Comparison of ENCODE assay signal across 8 cellular contexts in genomic region chr11:82900277-82901164, GRCh38. TPM values are rescaled to one million over a fixed set of nuclear protein-coding genes. Genes with fewer than 3 reads are reported as not detected.
A peak's percentile ranks its signal among the peaks of the same experiment; 100 is the strongest.
DNase-seq lines count a peak whose midpoint lies in the region; ATAC-seq and TF ChIP-seq lines count a peak whose summit lies in the region.

Gene PRCP, minus strand, starts transcription at chr11:82900430. Its CDS starts 28 bp downstream, at chr11:82900402.

- H3K9me3 ChIP-seq in A673 (ENCODE audit: low read depth, low read length, poor library complexity, severe bottlenecking) = no peaks in the 10 kb centered on the region
- no peaks in the 10 kb centered on the region for H3K9me3 ChIP-seq in WERI-Rb-1 (ENCODE audit: severe bottlenecking)
- no peaks in the 10 kb centered on the region for H3K9me3 ChIP-seq in mammary epithelial cell (replicated peaks; ENCODE audit: insufficient read depth, low read length)
- no peaks in the 10 kb centered on the region for H3K9me3 ChIP-seq in smooth muscle cell (replicated peaks; ENCODE audit: low read depth)

- DNase-seq in A673 (ENCODE audit: low spot score) (peak; percentile 89), NCI-H2196 (lab: John Stamatoyannopoulos, UW; ENCODE audit: unreplicated experiment) (peak; percentile 90), WERI-Rb-1 (peak; percentile 98), mammary epithelial cell (peak; percentile 89), iPS-NIHi11 (ENCODE audit: low spot score) (peak; percentile 92), smooth muscle cell (lab: John Stamatoyannopoulos, UW; ENCODE audit: unreplicated experiment) (peak; percentile 70)

- H3F3A ChIP-seq in smooth muscle cell (ENCODE audit: low read depth) = no peaks in the 10 kb centered on the region

- dilution Hi-C loops in mammary epithelial cell (cut with HindIII; ENCODE audit: low sequenced_read_pairs) = no loop called here

- in situ Hi-C loops in mammary epithelial cell (cut with MboI; ENCODE audit: low sequenced_read_pairs in 2 of 2) = loop anchor here (5.0 to 25.0 kb wide), 4 partner anchors 264 to 912 kb away; no protein-coding TSS in a partner anchor

- no peaks in the 10 kb centered on the region for H3K36me3 ChIP-seq in A673 (ENCODE audit: insufficient read depth, low read length, poor library complexity, severe bottlenecking)
- H3K36me3 ChIP-seq in WERI-Rb-1 = no peaks in the 10 kb centered on the region
- no peaks in the 10 kb centered on the region for H3K36me3 ChIP-seq in mammary epithelial cell (ENCODE audit: insufficient read depth, low read length)
- no peaks in the 10 kb centered on the region for H3K36me3 ChIP-seq in smooth muscle cell (ENCODE audit: low read depth)

- 2% methylated on average over 22 of the region's 40 CpGs for WGBS in mammary epithelial cell (ENCODE audit: low coverage, missing lambda C conversion rate)
- WGBS in smooth muscle cell (ENCODE audit: low lambda C conversion rate) = under 1% methylated on average over 38 of the region's 40 CpGs

- H3K4me2 ChIP-seq in mammary epithelial cell (ENCODE audit: insufficient read depth, low read depth, low read length) (peak within 1 kb of the TSS; percentile 97), smooth muscle cell (peak within 1 kb of the TSS; percentile 93)

- peak within 1 kb of the TSS; percentile 64 for H3K27ac ChIP-seq in A673 (ENCODE audit: low read depth, low read length, poor library complexity, severe bottlenecking)
- H3K27ac ChIP-seq in WERI-Rb-1 = peak within 1 kb of the TSS; percentile 83
- peak within 1 kb of the TSS; percentile 83 for H3K27ac ChIP-seq in mammary epithelial cell (ENCODE audit: insufficient read depth, low read depth, low read length)
- peak within 1 kb of the TSS; percentile 77 for H3K27ac ChIP-seq in smooth muscle cell (ENCODE audit: low read depth)

- peak within 1 kb of the TSS; percentile 65 for H3K4me3 ChIP-seq in A673 (ENCODE audit: low read depth, low read length, poor library complexity, severe bottlenecking)
- H3K4me3 ChIP-seq in WERI-Rb-1 (ENCODE audit: low read depth, low read length) = peak within 1 kb of the TSS; percentile 83
- peak within 1 kb of the TSS; percentile 85 to 88 (median 86) for H3K4me3 ChIP-seq in mammary epithelial cell (replicated peaks in 1 of 3; ENCODE audit: insufficient read depth in 1 of 3, low read depth in 2 of 3, low read length in 3 of 3)
- peak within 1 kb of the TSS; percentile 75 for H3K4me3 ChIP-seq in smooth muscle cell

- H3K79me2 ChIP-seq in mammary epithelial cell (ENCODE audit: insufficient read depth, low read length) (peaks cover 41% of the 10 kb centered on the region), smooth muscle cell (ENCODE audit: low read depth) (peaks cover 31% of the 10 kb centered on the region)

- 0 out of 2 replicates have a peak, but pooled peaks have one; percentile 18 for TF ChIP-seq CTCF in A673 (conservative IDR thresholded peaks at IDR 0.05; ENCODE audit: low read depth, low read length)
- 0 out of 2 replicates have a peak, but pooled peaks have one; percentile 2 for TF ChIP-seq CTCF in WERI-Rb-1 (IDR thresholded peaks at IDR 0.05; ENCODE audit: low read depth, low read length)
- TF ChIP-seq CTCF in mammary epithelial cell (conservative IDR thresholded peaks at IDR 0.05 in 1 of 2, IDR thresholded peaks at IDR 0.05 in 1 of 2; ENCODE audit: extremely low read depth in 1 of 2, insufficient read depth in 1 of 2, low read depth in 1 of 2, low read length in 2 of 2) = no peak
- TF ChIP-seq CTCF in smooth muscle cell (IDR thresholded peaks at IDR 0.05; ENCODE audit: borderline replicate concordance, insufficient read depth, poor library complexity, severe bottlenecking) = no peak

- no TSS peak for BruUV-seq in A673 (replicated peaks; lab: Mats Ljungman, UMichigan)
- BruUV-seq in mammary epithelial cell (replicated peaks; lab: Mats Ljungman, UMichigan) = TSS peak; percentile 58

- intact Hi-C loops in A673 (cut with micrococcal nuclease; ENCODE audit: unreplicated experiment) = loop anchor here (1.0 to 10.0 kb wide), 3 partner anchors 33 to 824 kb away; partner anchors contain the start of gene PCF11
- intact Hi-C loops in mammary epithelial cell (cut with micrococcal nuclease) = loop anchor here (1.0 to 10.0 kb wide), 7 partner anchors 33 to 822 kb away; partner anchors contain the start of genes CCDC90B, PCF11 and RAB30

- H2AFZ ChIP-seq in mammary epithelial cell (ENCODE audit: low read depth, low read length) (peak within 1 kb of the TSS; percentile 98), smooth muscle cell (ENCODE audit: low read depth) (peak within 1 kb of the TSS; percentile 98)

- H3K4me1 ChIP-seq in A673 (ENCODE audit: insufficient read depth, low read length, poor library complexity, severe bottlenecking) (peaks cover 22% of the 10 kb centered on the region), mammary epithelial cell (ENCODE audit: insufficient read depth, low read length) (peaks cover 15% of the 10 kb centered on the region), smooth muscle cell (ENCODE audit: low read depth) (peaks cover 7% of the 10 kb centered on the region)

- ATAC-seq in GM18867 (IDR thresholded peaks at IDR 0.05; ENCODE audit: unreplicated experiment) = peak; percentile 81
- peak; percentile 68 for ATAC-seq in HG03103 (IDR thresholded peaks at IDR 0.05; ENCODE audit: low read depth, unreplicated experiment)

- H3K9ac ChIP-seq in mammary epithelial cell (ENCODE audit: insufficient read depth, low read length) (peak within 1 kb of the TSS; percentile 85), smooth muscle cell (ENCODE audit: low read depth) (peak within 1 kb of the TSS; percentile 85)

- no peaks in the 10 kb centered on the region for H4K20me1 ChIP-seq in mammary epithelial cell (ENCODE audit: insufficient read depth, low read length)
- H4K20me1 ChIP-seq in smooth muscle cell (ENCODE audit: low read depth) = no peaks in the 10 kb centered on the region

- H3K27me3 ChIP-seq in A673 (replicated peaks; ENCODE audit: insufficient read depth, low read depth, low read length, poor library complexity) (no peaks in the 10 kb centered on the region), WERI-Rb-1 (ENCODE audit: insufficient read depth, low read depth, severe bottlenecking) (no peaks in the 10 kb centered on the region), mammary epithelial cell (ENCODE audit: insufficient read depth, low read length) (no peaks in the 10 kb centered on the region), smooth muscle cell (ENCODE audit: low read depth) (no peaks in the 10 kb centered on the region)

- CTCF ChIA-PET in A673 (lab: Charles Lee) = interaction anchor here (0.6 to 1.2 kb wide), 6 partner anchors 10 to 205 kb away, joined by 3 to 9 read pairs (median 4); no protein-coding TSS in a partner anchor
- CTCF ChIA-PET in mammary epithelial cell (lab: Charles Lee; ENCODE audit: low non-redundant PET) = interaction anchor here (0.5 to 1.9 kb wide), 3 partner anchors 33 to 516 kb away, joined by 4 to 21 read pairs (median 5); no protein-coding TSS in a partner anchor

- POLR2A ChIA-PET in A673 (lab: Charles Lee; ENCODE audit: low non-redundant PET) = no interaction called here

RNA-seq across cellular contexts. Expression of gene PRCP, which starts in this region (rescaled TPM):
- 25.1 and 28.8 TPM in 2 replicates for total RNA-seq in A673 (2021)
- 10 to 100 TPM; 25.5 to 31.8 TPM for total RNA-seq in mammary epithelial cell
- polyA plus RNA-seq in mammary epithelial cell = 30.9 TPM
- 40.5 TPM for polyA minus RNA-seq in mammary epithelial cell
- 78.8 and 92.9 TPM in 2 replicates for total RNA-seq in smooth muscle cell
- polyA plus RNA-seq in smooth muscle cell = 73.9 and 84.0 TPM in 2 replicates

Comparison
In these comparisons a context has a peak if more than half of its experiments do, and no peak if none do; other contexts are left out.
1. Peak in every context shown above with its lines: DNase-seq, ATAC-seq, H3K4me3 ChIP-seq and H3K27ac ChIP-seq.
2. CTCF ChIP-seq: peak in A673 (single experiment) and WERI-Rb-1 (single experiment); none in mammary epithelial cell (0 of 2) and smooth muscle cell (single experiment).